ENCODE assay signal across 28 cellular contexts in the genomic region with DNA sequence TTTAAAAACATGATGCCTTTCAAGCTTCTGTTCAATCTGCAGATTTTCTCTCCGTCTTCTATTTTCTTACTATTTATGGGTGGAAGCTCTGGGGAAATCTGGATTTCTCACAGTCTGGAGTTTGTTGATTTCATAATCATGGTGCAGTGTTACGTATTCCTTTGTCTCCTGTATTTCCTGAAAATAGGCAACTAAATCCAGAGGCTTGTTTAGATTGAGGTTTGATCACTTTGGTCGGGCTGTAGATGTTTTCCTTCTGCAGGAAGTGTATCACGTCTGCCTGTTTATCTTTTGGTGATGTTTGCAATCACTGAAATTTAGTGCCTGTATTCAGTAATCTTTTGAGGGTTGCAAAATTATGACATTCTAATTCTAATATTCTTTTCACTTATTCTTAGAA.
"Had no signal": no experiment of that assay in that cellular context is flagged by ENCODE, and none has a peak within 500 bp of the region (broad histone marks: within the 10 kb centered on the region; RNA-seq: fewer than 3 reads in every experiment).

No MANE protein-coding gene starts in this region.

- H3K9me3 ChIP-seq: heart right ventricle, lower lobe of right lung, mucosa of descending colon, pancreas, right lobe of liver, stomach, testis, tibial artery, upper lobe of right lung, vagina had no signal

- FAIRE-seq: keratinocyte had no signal

- H3K4me3 ChIP-seq: coronary artery, heart right ventricle, lower lobe of right lung, mucosa of descending colon, pancreas, right lobe of liver, stomach, testis, tibial artery, upper lobe of right lung, vagina had no signal

- H3K27me3 ChIP-seq: heart right ventricle, pancreas, right lobe of liver, stomach, testis, tibial artery, upper lobe of right lung, vagina had no signal

- DNase-seq: dermis blood vessel endothelial cell; effector memory CD4-positive, alpha-beta T cell; foreskin melanocyte; glutamatergic neuron; heart right ventricle; hippocampal formation; immature natural killer cell; left ventricle myocardium superior; lower lobe of right lung; mucosa of descending colon; naive B cell; nephron progenitor cell; occipital lobe; pancreas; retina; right lobe of liver; stimulated activated CD4-positive, alpha-beta T cell treated with anti-CD3 and anti-CD28 coated beads, Interleukin-2, amount 100 ng/mL, for 24 hours; stimulated activated CD4-positive, alpha-beta T cell treated with anti-CD3 and anti-CD28 coated beads, Interleukin-4, amount 100 ng/mL, for 24 hours; stimulated activated naive CD4-positive, alpha-beta T cell treated with Interleukin-2 at 50 U/mL for 16 hours; stomach; testis; tibial artery; upper lobe of right lung had no signal

- H3K27ac ChIP-seq: coronary artery, heart right ventricle, lower lobe of right lung, pancreas, right lobe of liver, stomach, testis, tibial artery, upper lobe of right lung, vagina had no signal

- H3K4me1 ChIP-seq: heart right ventricle, lower lobe of right lung, pancreas, right lobe of liver, stomach, testis, tibial artery, upper lobe of right lung, vagina had no signal

- H3K36me3 ChIP-seq: heart right ventricle, lower lobe of right lung, pancreas, right lobe of liver, stomach, tibial artery, upper lobe of right lung, vagina had no signal

- ATAC-seq: esophagus mucosa; heart right ventricle; left ventricle myocardium superior; lower lobe of right lung; mucosa of descending colon; pancreas; stimulated activated effector memory CD8-positive, alpha-beta T cell treated with anti-CD3 and anti-CD28 coated beads, Interleukin-12 subunit alpha, Interleukin-12 subunit beta, amount 100 ng/mL, for 72 hours; upper lobe of right lung had no signal
